ENCODE assay signal across 24 cellular contexts in the genomic region with DNA sequence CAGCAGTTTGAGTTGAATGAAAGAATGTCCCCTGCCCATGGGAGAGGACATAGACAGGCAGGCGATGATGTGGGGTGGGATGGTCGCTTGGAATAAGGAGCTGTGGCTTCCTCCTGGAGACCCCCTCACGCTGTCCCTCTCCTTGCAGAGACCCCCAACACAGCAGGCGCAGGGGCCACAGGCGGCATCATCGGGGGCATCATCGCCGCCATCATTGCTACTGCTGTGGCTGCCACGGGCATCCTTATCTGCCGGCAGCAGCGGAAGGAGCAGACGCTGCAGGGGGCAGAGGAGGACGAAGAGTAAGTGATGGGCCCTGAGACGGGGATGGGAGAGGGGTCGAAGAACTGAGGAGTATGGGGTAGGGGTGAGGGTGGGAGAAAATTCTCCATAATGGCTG. TPM values are rescaled to one million over a fixed set of nuclear protein-coding genes. Genes with fewer than 3 reads are reported as not detected.
A peak's percentile ranks its signal among the peaks of the same experiment; 100 is the strongest.
DNase-seq lines count a peak whose midpoint lies in the region; FAIRE-seq and TF ChIP-seq lines count a peak whose summit lies in the region.
"Had no signal": no experiment of that assay in that cellular context is flagged by ENCODE, and none has a peak within 500 bp of the region (broad histone marks: within the 10 kb centered on the region; RNA-seq: fewer than 3 reads in every experiment).

No MANE protein-coding gene starts in this region.

- H3K36me3 ChIP-seq in esophagus muscularis mucosa, result peaks cover 0 to 74% (median 66%) of the 10 kb centered on the region in 4 donors
- H3K36me3 ChIP-seq: MG63 had no signal

- FAIRE-seq in GM12892 (lab: Jason Lieb, UNC), result no peak
- FAIRE-seq: GM12891, HepG2, K562 had no signal

- H3K9me3 Mint-ChIP-seq in H9 (no peaks in the 10 kb centered on the region), chondrocyte (ENCODE audit: low read depth) (no peaks in the 10 kb centered on the region), nephron progenitor cell (no peaks in the 10 kb centered on the region)
- H3K9me3 Mint-ChIP-seq: CD4-positive, CD25-positive, alpha-beta regulatory T cell had no signal

- peaks cover 16 to 46% of the 10 kb centered on the region in 2 experiments for H3K4me1 Mint-ChIP-seq in H9
- H3K4me1 Mint-ChIP-seq in chondrocyte (ENCODE audit: low read depth), result peaks cover 29% of the 10 kb centered on the region
- H3K4me1 Mint-ChIP-seq in nephron progenitor cell, result peaks cover 34% of the 10 kb centered on the region

- TF ChIP-seq EP300 in esophagus muscularis mucosa (IDR thresholded peaks at IDR 0.05), result no peak

- no peak overlapping the region for H3K27ac ChIP-seq in H9 (ENCODE audit: insufficient read length, low read depth, low read length)
- no peak overlapping the region for H3K27ac ChIP-seq in esophagus muscularis mucosa (replicated peaks in 1 of 4)
- H3K27ac ChIP-seq: GM23248, Peyer's patch had no signal

- no peak overlapping the region for H2BK5ac ChIP-seq in H9 (ENCODE audit: insufficient read length, low read length)

- H4K5ac ChIP-seq in H9 (ENCODE audit: insufficient read length, low read depth, low read length), result no peak overlapping the region

- H3K23me2 ChIP-seq in H9 (ENCODE audit: insufficient read length, low read depth, low read length, poor library complexity, severe bottlenecking), result no peaks in the 10 kb centered on the region

- no peak overlapping the region for H2BK12ac ChIP-seq in H9 (ENCODE audit: insufficient read length, low read depth, low read length)

- H3K14ac ChIP-seq in H9 (ENCODE audit: insufficient read depth, low read length), result no peak overlapping the region

- no peak overlapping the region for H3K4me2 ChIP-seq in H9 (ENCODE audit: insufficient read depth, insufficient read length, low read length)

- no peaks in the 10 kb centered on the region for H3K27me3 ChIP-seq in H9 (ENCODE audit: insufficient read depth, low read length)
- no peaks in the 10 kb centered on the region for H3K27me3 ChIP-seq in esophagus muscularis mucosa
- H3K27me3 ChIP-seq: MG63, Peyer's patch had no signal

- no peaks in the 10 kb centered on the region for H4K20me1 ChIP-seq in H9 (ENCODE audit: control insufficient read depth, insufficient read depth, insufficient read length)

- H3K79me1 ChIP-seq in H9 (ENCODE audit: insufficient read depth, low read depth, low read length, poor library complexity, severe bottlenecking), result no peaks in the 10 kb centered on the region

- H3K4me1 ChIP-seq in H9 (ENCODE audit: insufficient read depth, low read length) (no peaks in the 10 kb centered on the region), esophagus muscularis mucosa (peaks cover 0 to 6% (median 0%) of the 10 kb centered on the region in 4 donors)
- H3K4me1 ChIP-seq: Peyer's patch had no signal

- no peak overlapping the region for H3T11ph ChIP-seq in H9 (ENCODE audit: low read length)

- H3K36me3 Mint-ChIP-seq in H9 (ENCODE audit: insufficient read depth in 1 of 3, low read depth in 3 of 3) (peaks cover 21 to 64% (median 55%) of the 10 kb centered on the region in 3 experiments), chondrocyte (ENCODE audit: low read depth) (peaks cover 20% of the 10 kb centered on the region), nephron progenitor cell (ENCODE audit: low read depth) (peaks cover 37% of the 10 kb centered on the region)
- H3K36me3 Mint-ChIP-seq: CD4-positive, CD25-positive, alpha-beta regulatory T cell had no signal

- no peak overlapping the region for H2AFZ ChIP-seq in H9 (ENCODE audit: low read length)
- H2AFZ ChIP-seq: GM23248 had no signal

- H3K4me3 Mint-ChIP-seq in H9, result no peak overlapping the region; a peak in 1 of 5 replicates
- H3K4me3 Mint-ChIP-seq in chondrocyte (ENCODE audit: unreplicated experiment), result no peak overlapping the region
- H3K4me3 Mint-ChIP-seq in nephron progenitor cell, result no peak overlapping the region
- H3K4me3 Mint-ChIP-seq: CD4-positive, CD25-positive, alpha-beta regulatory T cell had no signal

- intact Hi-C loops in esophagus muscularis mucosa (cut with DNase I), result no loop called here

- no peak overlapping the region for H2BK120ac ChIP-seq in H9 (ENCODE audit: low read depth, low read length, poor library complexity, severe bottlenecking)

- H2BK20ac ChIP-seq in H9 (ENCODE audit: low read depth, low read length, poor library complexity, severe bottlenecking), result no peak overlapping the region

- TF ChIP-seq POLR2A in GM12892 (IDR thresholded peaks at IDR 0.05; ENCODE audit: low read depth, low read length) (no peak), esophagus muscularis mucosa (IDR thresholded peaks at IDR 0.05; ENCODE audit: low read depth) (no peak)

- H3K18ac ChIP-seq in H9 (ENCODE audit: insufficient read length, low read depth, low read length), result no peak overlapping the region

- no peaks in the 10 kb centered on the region for H3K9me3 ChIP-seq in H9 (ENCODE audit: control insufficient read depth, low read depth, low read length)
- H3K9me3 ChIP-seq in esophagus muscularis mucosa, result no peaks in the 10 kb centered on the region
- H3K9me3 ChIP-seq: MG63, Peyer's patch had no signal

- H3K27me3 Mint-ChIP-seq in H9 (ENCODE audit: low read depth), result no peaks in the 10 kb centered on the region; the same call in 1 of the 2 replicates
- H3K27me3 Mint-ChIP-seq in chondrocyte (ENCODE audit: low read depth), result no peaks in the 10 kb centered on the region
- no peaks in the 10 kb centered on the region for H3K27me3 Mint-ChIP-seq in nephron progenitor cell (ENCODE audit: low read depth, poor library complexity)

- H4K8ac ChIP-seq in H9 (replicated peaks; ENCODE audit: insufficient read length, low read depth, low read length), result no peak overlapping the region

- H3K4ac ChIP-seq in H9 (ENCODE audit: low read depth, low read length), result no peak overlapping the region

- no peak overlapping the region for H3K4me3 ChIP-seq in esophagus muscularis mucosa
- H3K4me3 ChIP-seq: GM23248, K562, MG63, Peyer's patch had no signal

- no peaks in the 10 kb centered on the region for H3K79me2 ChIP-seq in H9 (ENCODE audit: insufficient read depth, low read length)

- H3K27ac Mint-ChIP-seq in H9 (peak overlapping the region in 2 of 3 experiments; percentile 35 to 89; a peak in 6 of 7 replicates), chondrocyte (ENCODE audit: unreplicated experiment) (peak overlapping the region; percentile 60), nephron progenitor cell (peak overlapping the region; percentile 12)
- H3K27ac Mint-ChIP-seq: CD4-positive, CD25-positive, alpha-beta regulatory T cell had no signal

- no peak overlapping the region for H2BK15ac ChIP-seq in H9 (ENCODE audit: low read depth, low read length)

- no peak overlapping the region for H3K23ac ChIP-seq in H9 (ENCODE audit: insufficient read length, low read depth, low read length)

- H4K91ac ChIP-seq in H9 (ENCODE audit: insufficient read length, low read depth, low read length), result no peak overlapping the region

- DNase-seq in H9, result no peak
- no peak for DNase-seq in chondrocyte (ENCODE audit: low spot score)
- no peak for DNase-seq in nephron progenitor cell
- DNase-seq in GM20000 (ENCODE audit: low spot score), result no peak
- no peak for DNase-seq in amniotic stem cell (lab: John Stamatoyannopoulos, UW)
- DNase-seq in GM12892 (ENCODE audit: insufficient read length), result no peak
- DNase-seq in esophagus muscularis mucosa (ENCODE audit: extremely low spot score), result no peak
- DNase-seq: CD4-positive, CD25-positive, alpha-beta regulatory T cell; COR-L47; DMS153; GM23248; MG63; NCI-H1417 treated with DMSO at 0.1 percent for 48 hours; NCI-H187; NCI-H446; NCI-H526; Peyer's patch had no signal

- no peak overlapping the region for H3K9ac ChIP-seq in H9 (ENCODE audit: extremely low read depth, insufficient read length, low read length)
- H3K9ac ChIP-seq: GM23248 had no signal

- H2AK5ac ChIP-seq in H9 (ENCODE audit: insufficient read length, low read length), result no peak overlapping the region

- H3K56ac ChIP-seq in H9 (ENCODE audit: insufficient read length, low read depth, low read length), result no peak overlapping the region

- WGBS in H9 (ENCODE audit: extremely low coverage, insufficient read length, low lambda C conversion rate), result no CpG with 5 or more reads among the region's 15 CpGs
- 89% methylated on average over 15 of the region's 15 CpGs for WGBS in esophagus muscularis mucosa

- no peak for TF ChIP-seq CTCF in H9 (conservative IDR thresholded peaks at IDR 0.05)
- TF ChIP-seq CTCF in chondrocyte (IDR thresholded peaks at IDR 0.05), result no peak
- TF ChIP-seq CTCF in nephron progenitor cell (IDR thresholded peaks at IDR 0.05), result no peak
- no peak for TF ChIP-seq CTCF in GM20000 (IDR thresholded peaks at IDR 0.05; ENCODE audit: extremely low read depth, missing control alignments)
- no peak for TF ChIP-seq CTCF in esophagus muscularis mucosa (IDR thresholded peaks at IDR 0.05)

RNA-seq across cellular contexts. Expression of a gene that starts 9.0 kb away (rescaled TPM):
- total RNA-seq in H9 (2021) (180 and 190 TPM in 2 replicates), chondrocyte (39.0 to 46.1 TPM (median 40.9 TPM) in 3 replicates), esophagus muscularis mucosa (10 to 100 TPM; 29.1 to 49.9 (median 41.0) TPM)
- 56.1 TPM for polyA plus RNA-seq in GM12892 (2012; ENCODE audit: missing spikeins)

RNA-seq across cellular contexts. Expression of a gene that starts 23.5 kb away (rescaled TPM):
- total RNA-seq in H9 (2021) (530 and 547 TPM in 2 replicates), chondrocyte (47.1 to 178 TPM (median 170 TPM) in 3 replicates), esophagus muscularis mucosa (10 to 100 TPM; 20.3 to 47.3 (median 37.2) TPM)
- 0.55 TPM for polyA plus RNA-seq in GM12892 (2012; ENCODE audit: missing spikeins)
- polyA plus RNA-seq: CD4-positive, CD25-positive, alpha-beta regulatory T cell had no signal

RNA-seq across cellular contexts. Expression of a gene that starts 32.3 kb away (rescaled TPM):
- total RNA-seq in H9 (2021) (77.0 and 78.1 TPM in 2 replicates), chondrocyte (2.2 to 6.9 TPM in 2 of 3 replicates, not detected in the other), esophagus muscularis mucosa (1 to 10 TPM in 1 of 4 donors, not detected in 3; 2.5 TPM)
- polyA plus RNA-seq in GM12892 (2012; ENCODE audit: missing spikeins), result 4.4 TPM
- total RNA-seq: CD4-positive, CD25-positive, alpha-beta regulatory T cell; GM23248 had no signal
- polyA plus RNA-seq: CD4-positive, CD25-positive, alpha-beta regulatory T cell had no signal

RNA-seq across cellular contexts. Expression of a gene that starts 36.0 kb away (rescaled TPM):
- total RNA-seq in H9 (2021), result 175 and 176 TPM in 2 replicates
- total RNA-seq in chondrocyte, result 88.9 to 120 TPM (median 116 TPM) in 3 replicates
- not detected for polyA plus RNA-seq in GM12892 (2012; ENCODE audit: missing spikeins)
- 10 to 100 TPM; 34.5 to 72.4 (median 60.1) TPM for total RNA-seq in esophagus muscularis mucosa
- total RNA-seq: OCI-LY7 had no signal
- polyA plus RNA-seq: CD4-positive, CD25-positive, alpha-beta regulatory T cell had no signal

RNA-seq across cellular contexts. Expression of a gene that starts 60.0 kb away (rescaled TPM):
- total RNA-seq in H9 (2021), result not detected in 2 replicates
- not detected in 3 replicates for total RNA-seq in chondrocyte
- not detected for polyA plus RNA-seq in GM12892 (2012; ENCODE audit: missing spikeins)
- total RNA-seq in esophagus muscularis mucosa, result not detected
- total RNA-seq: CD4-positive, CD25-positive, alpha-beta regulatory T cell; G401; GM23248; K562; LHCN-M2; OCI-LY7; Peyer's patch had no signal
- polyA plus RNA-seq: BJ; CD4-positive, CD25-positive, alpha-beta regulatory T cell; GM23248; HepG2 had no signal

Comparison
In these comparisons a context has a peak if more than half of its experiments do, and no peak if none do; other contexts are left out.
1. H3K27ac Mint-ChIP-seq: peak in every context shown above with its lines; median percentile 62 in H9; 60 in chondrocyte; 12 in nephron progenitor cell.